22 cellular contexts compared by ENCODE assay signal in the genomic region with DNA sequence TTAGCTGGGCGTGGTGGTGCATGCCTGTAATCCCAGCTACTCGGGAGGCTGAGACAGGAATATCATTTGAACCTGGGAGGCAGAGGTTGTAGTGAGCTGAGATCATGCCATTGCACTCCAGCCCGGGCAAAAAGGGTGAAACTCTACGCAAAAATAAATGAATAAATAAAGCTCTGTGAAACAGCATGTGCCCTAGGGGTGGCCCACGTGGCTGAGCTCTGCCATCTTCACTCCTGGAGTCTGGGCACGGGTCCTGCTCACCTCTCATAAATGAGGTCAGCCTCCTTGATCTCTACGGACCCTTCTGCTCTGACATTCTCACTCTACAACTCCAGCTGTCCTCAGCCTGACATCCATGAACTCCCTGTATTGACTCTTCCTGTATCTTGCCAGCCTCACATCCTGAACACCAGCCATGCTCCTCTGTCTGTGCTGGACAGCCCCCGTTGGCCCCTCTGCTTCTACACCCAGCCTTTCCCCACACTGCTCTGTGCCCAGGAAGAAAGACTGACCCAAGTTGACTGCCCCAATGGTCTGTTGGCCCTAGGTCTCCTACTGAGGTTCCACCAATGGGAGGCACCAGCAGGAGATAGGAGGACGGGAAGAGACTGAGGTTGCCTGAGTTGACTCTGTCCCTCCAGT.
"Had no signal": no experiment of that assay in that cellular context is flagged by ENCODE, and none has a peak within 500 bp of the region (broad histone marks: within the 10 kb centered on the region; RNA-seq: fewer than 3 reads in every experiment).

No MANE protein-coding gene starts in this region.

- H3K27ac ChIP-seq: HL-60, KMS-11, SJSA1, SK-N-MC had no signal

- H3K4me3 ChIP-seq: SJSA1, SK-N-MC had no signal

- H3K4me1 ChIP-seq: SJSA1 had no signal

- H3K9me3 ChIP-seq: SJSA1 had no signal

- H3K9ac ChIP-seq: KMS-11 had no signal

- H3K27me3 ChIP-seq: SJSA1 had no signal

- DNase-seq: Kasumi-1, MM.1S, NCI-H1048, NCI-H1105, NCI-H1417, NCI-H1436 treated with DMSO at 0.1 percent for 48 hours, NCI-H1694, NCI-H187 treated with DMSO at 0.1 percent for 48 hours, NCI-H2029 treated with DMSO at 0.1 percent for 48 hours, NCI-H2227 treated with DMSO at 0.1 percent for 48 hours, NCI-H524, NCI-H526 treated with DMSO at 0.1 percent for 48 hours, NCI-H748 treated with DMSO at 0.1 percent for 48 hours, Right ventricle myocardium superior, RPMI8226, SIG-M5 had no signal

- FAIRE-seq: HTR-8/SVneo, RCC 7860 had no signal

- H3K36me3 ChIP-seq: SJSA1 had no signal

- H3K4me2 ChIP-seq: KMS-11 had no signal
